8 cellular contexts compared by ENCODE assay signal in genomic region chr7:5282464-5283316, GRCh38. TPM values are rescaled to one million over a fixed set of nuclear protein-coding genes. Genes with fewer than 3 reads are reported as not detected.
DNase-seq lines count a peak whose midpoint lies in the region; TF ChIP-seq lines count a peak whose summit lies in the region.

SLC29A4 (plus strand) TSS chr7:5282943; CDS start chr7:5287817, 4,874 bp downstream.

- H3K4me3 Mint-ChIP-seq in Caco-2 (ENCODE audit: unreplicated experiment) = peak within 1 kb of the TSS; percentile 56
- no peak within 1 kb of the TSS for H3K4me3 Mint-ChIP-seq in CD4-positive, alpha-beta memory T cell

- H3K4me3 ChIP-seq in Caco-2 (ENCODE audit: low read depth, low read length) = peak within 1 kb of the TSS; percentile 63
- H3K4me3 ChIP-seq in HL-60 (replicated peaks; ENCODE audit: insufficient read depth, low read length) = peak within 1 kb of the TSS; percentile 31
- peak within 1 kb of the TSS; percentile 59 for H3K4me3 ChIP-seq in iPS-15b (ENCODE audit: low read depth, low read length)
- H3K4me3 ChIP-seq in CD4-positive, alpha-beta memory T cell (ENCODE audit: low read length in 2 of 2) = no peak within 1 kb of the TSS

- no peak within 1 kb of the TSS for H3K9ac ChIP-seq in iPS-15b (ENCODE audit: low read depth, low read length)

- intact Hi-C loops in Caco-2 (cut with micrococcal nuclease; ENCODE audit: unreplicated experiment) = no loop called here
- intact Hi-C loops in CD4-positive, alpha-beta memory T cell (cut with micrococcal nuclease) = no loop called here

- H3K27me3 Mint-ChIP-seq in Caco-2 (ENCODE audit: insufficient read depth, unreplicated experiment) = no peaks in the 10 kb centered on the region
- H3K27me3 Mint-ChIP-seq in CD4-positive, alpha-beta memory T cell = peaks cover 4 to 15% of the 10 kb centered on the region in 2 donors

- no peak within 1 kb of the TSS for H3K27ac ChIP-seq in HL-60 (replicated peaks)
- no peak within 1 kb of the TSS for H3K27ac ChIP-seq in CD4-positive, alpha-beta memory T cell (ENCODE audit: low read depth, low read length)

- H3K4me1 ChIP-seq in Caco-2 (peaks cover 7% of the 10 kb centered on the region), iPS-15b (ENCODE audit: control insufficient read depth, insufficient read depth, low read length) (peaks cover 4% of the 10 kb centered on the region)
- H3K4me1 ChIP-seq in CD4-positive, alpha-beta memory T cell (ENCODE audit: insufficient read depth, low read length) = peaks cover 5% of the 10 kb centered on the region

- CTCF ChIA-PET in Caco-2 (lab: Charles Lee) = no interaction called here
- CTCF ChIA-PET in CD4-positive, alpha-beta memory T cell (lab: Charles Lee; ENCODE audit: partially characterized antibody) = no interaction called here

- H3K4me1 Mint-ChIP-seq in Caco-2 (ENCODE audit: low read depth, unreplicated experiment) = peaks cover 8% of the 10 kb centered on the region
- H3K4me1 Mint-ChIP-seq in CD4-positive, alpha-beta memory T cell = no peaks in the 10 kb centered on the region

- BruUV-seq in Caco-2 (replicated peaks; lab: Mats Ljungman, UMichigan) = no TSS peak

- DNase-seq in Caco-2 (peak in 1 of 2 experiments; percentile 59), HL-60 (ENCODE audit: low read depth in 1 of 2, low spot score in 1 of 2) (peak in 1 of 2 experiments; percentile 71), amniotic epithelial cell (ENCODE audit: low read depth) (peak; percentile 30), DMS79 treated with DMSO at 0.1 percent for 48 hours (lab: John Stamatoyannopoulos, UW) (no peak), GF-D8 (lab: John Stamatoyannopoulos, UW) (no peak)
- DNase-seq in stimulated activated CD4-positive, alpha-beta T cell treated with anti-CD3 and anti-CD28 coated beads, TNF-alpha, amount 100 ng/mL, for 24 hours (ENCODE audit: low read depth in 3 of 3) = peak in 2 of 3 experiments; percentile 7 to 27
- DNase-seq in CD4-positive, alpha-beta memory T cell = no peak

- POLR2A ChIA-PET in Caco-2 (lab: Charles Lee) = no interaction called here
- POLR2A ChIA-PET in CD4-positive, alpha-beta memory T cell (lab: Charles Lee; ENCODE audit: partially characterized antibody) = no interaction called here

- no peaks in the 10 kb centered on the region for H3K36me3 ChIP-seq in Caco-2 (ENCODE audit: control insufficient read depth, insufficient read depth, low read length)
- no peaks in the 10 kb centered on the region for H3K36me3 ChIP-seq in iPS-15b (ENCODE audit: control insufficient read depth, insufficient read depth, low read length)
- no peaks in the 10 kb centered on the region for H3K36me3 ChIP-seq in CD4-positive, alpha-beta memory T cell (ENCODE audit: insufficient read depth, low read length)

- no peaks in the 10 kb centered on the region for H3K9me3 Mint-ChIP-seq in Caco-2 (ENCODE audit: unreplicated experiment)
- H3K9me3 Mint-ChIP-seq in CD4-positive, alpha-beta memory T cell = no peaks in the 10 kb centered on the region

- no peaks in the 10 kb centered on the region for H3K27me3 ChIP-seq in Caco-2 (replicated peaks; ENCODE audit: control insufficient read depth, insufficient read depth, low read length)
- H3K27me3 ChIP-seq in HL-60 (ENCODE audit: insufficient read depth, poor library complexity, severe bottlenecking) = peaks cover 7% of the 10 kb centered on the region
- H3K27me3 ChIP-seq in iPS-15b (ENCODE audit: control insufficient read depth, insufficient read depth, low read length) = peaks cover 2% of the 10 kb centered on the region
- no peaks in the 10 kb centered on the region for H3K27me3 ChIP-seq in CD4-positive, alpha-beta memory T cell (ENCODE audit: insufficient read depth, low read length)

- TF ChIP-seq CTCF in Caco-2 (IDR thresholded peaks at IDR 0.05; ENCODE audit: insufficient read depth in 1 of 2, low read depth in 1 of 2, low read length in 1 of 2, severe bottlenecking in 1 of 2, unreplicated experiment in 1 of 2) = no peak
- TF ChIP-seq CTCF in HL-60 (IDR thresholded peaks at IDR 0.05; ENCODE audit: insufficient read depth, low read length) = no peak

- H3K36me3 Mint-ChIP-seq in Caco-2 (ENCODE audit: insufficient read depth, unreplicated experiment) = peaks cover 2% of the 10 kb centered on the region
- no peaks in the 10 kb centered on the region for H3K36me3 Mint-ChIP-seq in CD4-positive, alpha-beta memory T cell

- no peaks in the 10 kb centered on the region for H3K9me3 ChIP-seq in Caco-2
- H3K9me3 ChIP-seq in iPS-15b (ENCODE audit: control insufficient read depth, insufficient read depth, low read length) = no peaks in the 10 kb centered on the region
- H3K9me3 ChIP-seq in CD4-positive, alpha-beta memory T cell (ENCODE audit: control insufficient read depth in 1 of 2, low read length in 2 of 2) = no peaks in the 10 kb centered on the region

- no peak within 1 kb of the TSS for H3K27ac Mint-ChIP-seq in Caco-2 (ENCODE audit: unreplicated experiment)
- no peak within 1 kb of the TSS for H3K27ac Mint-ChIP-seq in CD4-positive, alpha-beta memory T cell

RNA-seq across cellular contexts. Expression of gene SLC29A4, which starts in this region (rescaled TPM):
- total RNA-seq in Caco-2 (2022) = 34.6 and 38.4 TPM in 2 replicates
- total RNA-seq in CD4-positive, alpha-beta memory T cell = under 1 TPM; 0.36 to 0.76 TPM
- under 1 TPM; 0.50 to 0.82 TPM for polyA plus RNA-seq in CD4-positive, alpha-beta memory T cell

Comparison
In these comparisons a context has a peak if more than half of its experiments do, and no peak if none do; other contexts are left out.
1. RNA of gene SLC29A4 (total RNA-seq): 34.6 to 38.4 TPM in Caco-2; 0.36 to 0.76 TPM in CD4-positive, alpha-beta memory T cell; every median in the first group is over 10 times any median in the second.
2. DNase-seq: peak in amniotic epithelial cell (single experiment) and stimulated activated CD4-positive, alpha-beta T cell treated with anti-CD3 and anti-CD28 coated beads, TNF-alpha, amount 100 ng/mL, for 24 hours (2 of 3); none in DMS79 treated with DMSO at 0.1 percent for 48 hours (single experiment), GF-D8 (single experiment) and CD4-positive, alpha-beta memory T cell (0 of 5).
3. H3K4me3 ChIP-seq: peak in Caco-2 (single experiment), HL-60 (single experiment) and iPS-15b (single experiment); none in CD4-positive, alpha-beta memory T cell (0 of 2).